In the genomic region with DNA sequence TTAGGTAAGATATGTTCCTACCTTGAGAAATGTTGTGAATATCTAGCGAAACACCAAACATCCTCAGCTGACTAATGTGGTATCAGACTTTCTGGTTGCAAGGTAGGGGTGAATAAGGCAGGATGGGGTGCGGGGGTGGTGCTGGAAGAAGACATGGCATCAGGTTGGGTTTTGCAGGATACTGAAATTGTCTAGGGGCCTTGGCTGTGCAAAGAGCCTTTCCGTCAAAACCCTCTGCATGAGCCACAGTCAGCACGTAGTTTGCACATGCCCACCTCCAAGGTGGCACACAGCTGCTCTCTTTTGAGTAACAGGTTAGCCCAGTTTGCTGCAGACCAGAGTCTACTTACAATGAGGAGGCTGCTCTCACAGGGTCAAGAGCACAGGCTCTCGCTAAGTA, we compare ENCODE assay signal across 13 cellular contexts. TPM values are rescaled to one million over a fixed set of nuclear protein-coding genes. Genes with fewer than 3 reads are reported as not detected.
A peak's percentile ranks its signal among the peaks of the same experiment; 100 is the strongest.
DNase-seq lines count a peak whose midpoint lies in the region; ATAC-seq and TF ChIP-seq lines count a peak whose summit lies in the region.
"Had no signal": no experiment of that assay in that cellular context is flagged by ENCODE, and none has a peak within 500 bp of the region (broad histone marks: within the 10 kb centered on the region; RNA-seq: fewer than 3 reads in every experiment).

No MANE protein-coding gene starts in this region.

- H3K9me3 Mint-ChIP-seq in naive thymus-derived CD8-positive, alpha-beta T cell, result peaks cover 0 to 9% (median 5%) of the 10 kb centered on the region in 9 donors
- peaks cover 11% of the 10 kb centered on the region for H3K9me3 Mint-ChIP-seq in stimulated activated naive CD8-positive, alpha-beta T cell treated with anti-CD3 and anti-CD28 coated beads, Interleukin-15, Interleukin-2, amounts not matched to agents 100 ng/mL and 50 ng/mL, for 24 hours

- ATAC-seq in naive thymus-derived CD8-positive, alpha-beta T cell, result peak; percentile 12 to 24
- no peak for ATAC-seq in HG03139 (IDR thresholded peaks at IDR 0.05; ENCODE audit: unreplicated experiment)
- ATAC-seq: A549 had no signal

- H3K4me3 Mint-ChIP-seq in naive thymus-derived CD8-positive, alpha-beta T cell, result peak overlapping the region; percentile 67 to 82 (median 76)
- peak overlapping the region; percentile 93 for H3K4me3 Mint-ChIP-seq in stimulated activated naive CD8-positive, alpha-beta T cell treated with anti-CD3 and anti-CD28 coated beads, Interleukin-15, Interleukin-2, amounts not matched to agents 100 ng/mL and 50 ng/mL, for 24 hours
- H3K4me3 Mint-ChIP-seq: brain had no signal

- peak overlapping the region; percentile 66 to 96 (median 94) for H3K27ac Mint-ChIP-seq in naive thymus-derived CD8-positive, alpha-beta T cell
- H3K27ac Mint-ChIP-seq in stimulated activated naive CD8-positive, alpha-beta T cell treated with anti-CD3 and anti-CD28 coated beads, Interleukin-15, Interleukin-2, amounts not matched to agents 100 ng/mL and 50 ng/mL, for 24 hours, result peak overlapping the region; percentile 100
- H3K27ac Mint-ChIP-seq: brain had no signal

- H3K36me3 Mint-ChIP-seq in naive thymus-derived CD8-positive, alpha-beta T cell, result peaks cover 15 to 59% (median 52%) of the 10 kb centered on the region in 3 donors
- peaks cover 97% of the 10 kb centered on the region for H3K36me3 Mint-ChIP-seq in stimulated activated naive CD8-positive, alpha-beta T cell treated with anti-CD3 and anti-CD28 coated beads, Interleukin-15, Interleukin-2, amounts not matched to agents 100 ng/mL and 50 ng/mL, for 24 hours (ENCODE audit: low read depth)

- H3K9me3 ChIP-seq in right atrium auricular region, result no peaks in the 10 kb centered on the region
- H3K9me3 ChIP-seq: A549, suprapubic skin had no signal

- DNase-seq in NCI-H748 (lab: John Stamatoyannopoulos, UW; ENCODE audit: unreplicated experiment), result peak; percentile 74
- no peak for DNase-seq in NCI-H748 treated with DMSO at 0.1 percent for 48 hours (lab: John Stamatoyannopoulos, UW)
- DNase-seq in activated T-cell treated with anti-CD3 and anti-CD28 coated beads, Interleukin-2, amount 50 U/mL, for 48 hours, result peak; percentile 69 to 75
- peak in 3 of 10 donors; percentile 10 to 50 (median 47) for DNase-seq in naive thymus-derived CD8-positive, alpha-beta T cell
- no peak for DNase-seq in glomerular visceral epithelial cell (ENCODE audit: extremely low spot score)
- DNase-seq in right atrium auricular region (ENCODE audit: low spot score), result no peak
- DNase-seq: midbrain, PC-9 had no signal

- H3K27ac ChIP-seq in right atrium auricular region, result no peak overlapping the region
- H3K27ac ChIP-seq: A549, PC-9, suprapubic skin had no signal

- H3K36me3 ChIP-seq in right atrium auricular region, result peaks cover 56% of the 10 kb centered on the region

- no peaks in the 10 kb centered on the region for H3K27me3 Mint-ChIP-seq in naive thymus-derived CD8-positive, alpha-beta T cell
- no peaks in the 10 kb centered on the region for H3K27me3 Mint-ChIP-seq in stimulated activated naive CD8-positive, alpha-beta T cell treated with anti-CD3 and anti-CD28 coated beads, Interleukin-15, Interleukin-2, amounts not matched to agents 100 ng/mL and 50 ng/mL, for 24 hours
- H3K27me3 Mint-ChIP-seq: brain had no signal

- no peak overlapping the region for H3K4me3 ChIP-seq in right atrium auricular region
- H3K4me3 ChIP-seq: A549, PC-9, suprapubic skin had no signal

- no peaks in the 10 kb centered on the region for H3K4me1 ChIP-seq in right atrium auricular region
- H3K4me1 ChIP-seq: A549, suprapubic skin had no signal

- no peaks in the 10 kb centered on the region for H3K27me3 ChIP-seq in right atrium auricular region
- H3K27me3 ChIP-seq: suprapubic skin had no signal

- peaks cover 53 to 88% (median 83%) of the 10 kb centered on the region in 4 donors for H3K4me1 Mint-ChIP-seq in naive thymus-derived CD8-positive, alpha-beta T cell
- H3K4me1 Mint-ChIP-seq in stimulated activated naive CD8-positive, alpha-beta T cell treated with anti-CD3 and anti-CD28 coated beads, Interleukin-15, Interleukin-2, amounts not matched to agents 100 ng/mL and 50 ng/mL, for 24 hours (ENCODE audit: low read depth), result peaks cover 88% of the 10 kb centered on the region
- H3K4me1 Mint-ChIP-seq: brain had no signal

- POLR2A ChIA-PET in naive thymus-derived CD8-positive, alpha-beta T cell (lab: Charles Lee), result interaction anchor here (0.7 to 9.4 kb wide), 9 partner anchors 8 to 170 kb away, joined by 3 to 65 read pairs (median 5); partner anchors contain the start of gene SFXN1

- no peak for TF ChIP-seq CTCF in right atrium auricular region (IDR thresholded peaks at IDR 0.05)

RNA-seq across cellular contexts. Expression of gene SFXN1, which starts 42.0 kb away (rescaled TPM):
- 10 to 100 TPM; 76.3 to 93.0 TPM for total RNA-seq in naive thymus-derived CD8-positive, alpha-beta T cell
- polyA plus RNA-seq in naive thymus-derived CD8-positive, alpha-beta T cell, result 10 to 100 TPM; 54.0 to 76.9 (median 57.4) TPM
- total RNA-seq in right atrium auricular region, result 10 to 100 TPM; 23.3 to 33.0 TPM

Comparison
In these comparisons a context has a peak if more than half of its experiments do, and no peak if none do; other contexts are left out.
1. DNase-seq: peak in NCI-H748 (single experiment) and activated T-cell treated with anti-CD3 and anti-CD28 coated beads, Interleukin-2, amount 50 U/mL, for 48 hours (2 of 2); none in NCI-H748 treated with DMSO at 0.1 percent for 48 hours (single experiment), glomerular visceral epithelial cell (single experiment) and right atrium auricular region (single experiment).